ENCODE assay signal across 26 cellular contexts in genomic region chr11:23778971-23779370, GRCh38.
DNase-seq lines count a peak whose midpoint lies in the region; ATAC-seq and TF ChIP-seq lines count a peak whose summit lies in the region.
"Had no signal": no experiment of that assay in that cellular context is flagged by ENCODE, and none has a peak within 500 bp of the region (broad histone marks: within the 10 kb centered on the region; RNA-seq: fewer than 3 reads in every experiment).

No MANE protein-coding gene starts in this region.

- no peak for TF ChIP-seq POLR2A in thyroid gland (IDR thresholded peaks at IDR 0.05)

- no peaks in the 10 kb centered on the region for H3K4me1 ChIP-seq in thyroid gland
- H3K4me1 ChIP-seq: ascending aorta, lower lobe of right lung, pancreas, Peyer's patch had no signal

- 77 to 81% methylated on average over 1 of the region's 1 CpG for WGBS in thyroid gland, 2 donors

- intact Hi-C loops in thyroid gland (cut with DNase I): no loop called here

- no peaks in the 10 kb centered on the region for H3K36me3 ChIP-seq in thyroid gland
- H3K36me3 ChIP-seq: ascending aorta, lower lobe of right lung, pancreas, Peyer's patch had no signal

- H3K4me3 ChIP-seq in thyroid gland (replicated peaks in 1 of 3): no peak overlapping the region
- H3K4me3 ChIP-seq: ascending aorta, lower lobe of right lung, mucosa of descending colon, pancreas, Peyer's patch had no signal

- no peak for TF ChIP-seq CTCF in thyroid gland (IDR thresholded peaks at IDR 0.05)

- no peaks in the 10 kb centered on the region for H3K9me3 ChIP-seq in thyroid gland
- H3K9me3 ChIP-seq: ascending aorta, lower lobe of right lung, mucosa of descending colon, pancreas, Peyer's patch had no signal

- H3K27ac ChIP-seq in thyroid gland: no peak overlapping the region
- H3K27ac ChIP-seq: ascending aorta, lower lobe of right lung, pancreas, Peyer's patch had no signal

- DNase-seq in ELR (ENCODE audit: low read depth) (peak; percentile 36), RPMI7951 (ENCODE audit: low read depth) (peak; percentile 11), dedifferentiated amniotic fluid mesenchymal stem cell (ENCODE audit: extremely low spot score) (peak; percentile 33), renal cortical epithelial cell (ENCODE audit: low read depth) (peak; percentile 3), thyroid gland (no peak)
- DNase-seq in stimulated activated CD4-positive, alpha-beta T cell treated with anti-CD3 and anti-CD28 coated beads, Interleukin-1b, Interleukin-23, amount 100 ng/mL, for 48 hours: no peak
- DNase-seq: activated CD8-positive, alpha-beta T cell treated with anti-CD3 and anti-CD28 coated beads for 36 hours; CD4-positive, CD25-positive, alpha-beta regulatory T cell; cerebellar nuclear complex; effector CD4-positive, alpha-beta T cell; H7; lower lobe of right lung; mucosa of descending colon; NCI-H1105 treated with DMSO at 0.1 percent for 48 hours; NCI-H1930; NCI-H524 treated with DMSO at 0.1 percent for 48 hours; pancreas; Peyer's patch; right cardiac atrium; stimulated activated CD4-positive, alpha-beta T cell treated with anti-CD3 and anti-CD28 coated beads, Interleukin-12 subunit alpha, Interleukin-12 subunit beta, amount 100 ng/mL, for 4 hours; stimulated activated CD4-positive, alpha-beta T cell treated with anti-CD3 and anti-CD28 coated beads, Interleukin-4, amount 100 ng/mL, for 24 hours; substantia nigra had no signal

- no peaks in the 10 kb centered on the region for H3K27me3 ChIP-seq in thyroid gland
- H3K27me3 ChIP-seq: ascending aorta, pancreas, Peyer's patch had no signal

- ATAC-seq in GM18519 (IDR thresholded peaks at IDR 0.05; ENCODE audit: low FRiP score, unreplicated experiment) (no peak), GM18867 (IDR thresholded peaks at IDR 0.05; ENCODE audit: unreplicated experiment) (no peak)
- ATAC-seq: activated CD8-positive, alpha-beta T cell treated with anti-CD3 and anti-CD28 coated beads for 36 hours; lower lobe of right lung; mucosa of descending colon; pancreas; right cardiac atrium; stimulated activated effector memory CD8-positive, alpha-beta T cell treated with anti-CD3 and anti-CD28 coated beads, Interleukin-12 subunit alpha, Interleukin-12 subunit beta, amount 100 ng/mL, for 72 hours had no signal

Comparison
In these comparisons a context has a peak if more than half of its experiments do, and no peak if none do; other contexts are left out.
1. DNase-seq: peak in ELR (single experiment), RPMI7951 (single experiment), dedifferentiated amniotic fluid mesenchymal stem cell (single experiment) and renal cortical epithelial cell (single experiment); none in thyroid gland (0 of 2) and stimulated activated CD4-positive, alpha-beta T cell treated with anti-CD3 and anti-CD28 coated beads, Interleukin-1b, Interleukin-23, amount 100 ng/mL, for 48 hours (single experiment).